Comparison of ENCODE assay signal across 11 cellular contexts in the genomic region with DNA sequence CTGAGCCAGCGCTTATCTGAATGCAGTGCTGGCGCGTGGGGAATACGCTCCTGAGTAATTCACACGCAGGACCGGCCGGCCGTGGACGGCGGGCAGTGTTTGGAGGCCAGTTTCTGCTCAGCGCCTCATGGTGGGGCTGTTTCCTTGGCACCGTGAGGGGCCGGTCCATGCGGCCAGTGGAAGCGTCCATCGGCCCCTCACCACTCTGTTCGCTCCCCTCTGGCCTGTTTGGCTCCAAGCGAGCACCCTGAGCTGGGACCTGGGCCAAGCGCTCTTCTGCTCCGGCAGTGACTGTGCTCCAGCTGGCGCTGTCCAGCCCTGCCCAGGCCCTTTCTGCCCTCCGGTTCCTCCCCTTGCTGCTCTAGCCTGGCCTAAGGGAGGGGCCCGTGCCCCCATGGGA. TPM values are rescaled to one million over a fixed set of nuclear protein-coding genes. Genes with fewer than 3 reads are reported as not detected.
DNase-seq lines count a peak whose midpoint lies in the region; ATAC-seq, FAIRE-seq and TF ChIP-seq lines count a peak whose summit lies in the region.
"Had no signal": no experiment of that assay in that cellular context is flagged by ENCODE, and none has a peak within 500 bp of the region (broad histone marks: within the 10 kb centered on the region; RNA-seq: fewer than 3 reads in every experiment).

No MANE protein-coding gene starts in this region.

- no TSS peak for BruUV-seq in IMR-90 (replicated peaks; lab: Mats Ljungman, UMichigan)

- no peaks in the 10 kb centered on the region for H3K36me3 Mint-ChIP-seq in astrocyte (ENCODE audit: low read depth, unreplicated experiment)
- H3K36me3 Mint-ChIP-seq: natural killer cell had no signal

- no peaks in the 10 kb centered on the region for H4K20me1 ChIP-seq in IMR-90 (ENCODE audit: insufficient read depth, low read length)
- peaks cover 5% of the 10 kb centered on the region for H4K20me1 ChIP-seq in astrocyte (ENCODE audit: insufficient read depth, low read length)

- no peak overlapping the region for H2BK5ac ChIP-seq in IMR-90 (ENCODE audit: low read depth, low read length, poor library complexity, severe bottlenecking)

- H3K9me3 ChIP-seq in IMR-90 (ENCODE audit: control insufficient read depth, insufficient read depth, low read length) (no peaks in the 10 kb centered on the region), astrocyte (ENCODE audit: insufficient read depth, low read depth, low read length) (no peaks in the 10 kb centered on the region), tibial artery (no peaks in the 10 kb centered on the region)

- FAIRE-seq in astrocyte (lab: Jason Lieb, UNC): no peak

- H2BK20ac ChIP-seq in IMR-90 (ENCODE audit: low read depth, low read length): no peak overlapping the region

- no peaks in the 10 kb centered on the region for H3K9me3 Mint-ChIP-seq in astrocyte (ENCODE audit: unreplicated experiment)
- H3K9me3 Mint-ChIP-seq: activated T-cell treated with anti-CD3 and anti-CD28 coated beads, Interleukin-2, amount 50 U/mL, for 24 hours; natural killer cell had no signal

- H2AK9ac ChIP-seq in IMR-90 (replicated peaks; ENCODE audit: low read depth, low read length, poor library complexity): no peak overlapping the region

- TF ChIP-seq RAD21 in IMR-90 (IDR thresholded peaks at IDR 0.05; ENCODE audit: low read length): peak; percentile 67

- in situ Hi-C loops in IMR-90 (cut with MboI; ENCODE audit: low sequenced_read_pairs): no loop called here

- H3K4me1 ChIP-seq in IMR-90 (ENCODE audit: control insufficient read depth, insufficient read depth, low read length) (no peaks in the 10 kb centered on the region), astrocyte (ENCODE audit: insufficient read depth, low read length) (peaks cover 4% of the 10 kb centered on the region), tibial artery (peaks cover 0 to 6% (median 0%) of the 10 kb centered on the region in 4 donors)

- H4K91ac ChIP-seq in IMR-90 (ENCODE audit: insufficient read depth, low read depth, low read length): no peak overlapping the region

- H3K27ac Mint-ChIP-seq in astrocyte (ENCODE audit: unreplicated experiment): no peak overlapping the region
- H3K27ac Mint-ChIP-seq: activated T-cell treated with anti-CD3 and anti-CD28 coated beads, Interleukin-2, amount 50 U/mL, for 24 hours; natural killer cell had no signal

- H3K79me1 ChIP-seq in IMR-90 (ENCODE audit: low read depth in 1 of 2, low read length in 2 of 2): no peaks in the 10 kb centered on the region

- POLR2A ChIA-PET in IMR-90 (lab: Charles Lee; ENCODE audit: unreplicated experiment): no interaction called here

- CTCF ChIA-PET in IMR-90 (lab: Yijun Ruan, JAX): interaction anchor here (0.9 kb wide), 1 partner anchor 46 kb away, joined by 3 read pairs; no protein-coding TSS in a partner anchor

- TF ChIP-seq CTCF in IMR-90 (conservative IDR thresholded peaks at IDR 0.05; ENCODE audit: low read depth, low read length) (peak; percentile 48), astrocyte (IDR thresholded peaks at IDR 0.05; ENCODE audit: insufficient read depth, low read depth, low read length) (peak; percentile 8), tibial artery (IDR thresholded peaks at IDR 0.05) (peak in 1 of 2 experiments; percentile 8)

- H2BK15ac ChIP-seq in IMR-90 (ENCODE audit: low read depth, low read length): no peak overlapping the region

- H3K27ac ChIP-seq in IMR-90 (ENCODE audit: insufficient read depth, low read length) (no peak overlapping the region), astrocyte (ENCODE audit: low read depth, low read length) (no peak overlapping the region), tibial artery (no peak overlapping the region)

- H2AK5ac ChIP-seq in IMR-90 (ENCODE audit: low read depth, low read length): no peak overlapping the region

- H3K4me2 ChIP-seq in IMR-90 (ENCODE audit: low read depth, low read length): no peak overlapping the region
- H3K4me2 ChIP-seq in astrocyte (ENCODE audit: low read length): no peak overlapping the region

- DNase-seq in IMR-90 (peak; percentile 73), astrocyte (ENCODE audit: low read depth) (peak; percentile 12), left ventricle myocardium superior (peak; percentile 81), sciatic nerve (ENCODE audit: low spot score) (no peak), tibial artery (no peak)
- DNase-seq in activated CD4-positive, alpha-beta T cell treated with anti-CD3 and anti-CD28 coated beads for 4 hours: no peak
- DNase-seq: activated T-cell treated with anti-CD3 and anti-CD28 coated beads, Interleukin-2, amount 50 U/mL, for 24 hours; natural killer cell; NCI-H187 had no signal

- dilution Hi-C loops in IMR-90 (cut with HindIII; ENCODE audit: low sequenced_read_pairs, unreplicated experiment): no loop called here

- no peak overlapping the region for H3K4me3 Mint-ChIP-seq in astrocyte (ENCODE audit: unreplicated experiment)
- H3K4me3 Mint-ChIP-seq: activated T-cell treated with anti-CD3 and anti-CD28 coated beads, Interleukin-2, amount 50 U/mL, for 24 hours; natural killer cell had no signal

- no peak overlapping the region for H3K4ac ChIP-seq in IMR-90 (ENCODE audit: low read depth, low read length)

- H2AFZ ChIP-seq in IMR-90 (replicated peaks; ENCODE audit: low read length, poor library complexity) (peak overlapping the region; percentile 26), astrocyte (ENCODE audit: low read depth, low read length) (no peak overlapping the region)

- no peaks in the 10 kb centered on the region for H3K79me2 ChIP-seq in astrocyte (ENCODE audit: insufficient read depth, low read length)

- H3K4me1 Mint-ChIP-seq in astrocyte (ENCODE audit: low read depth, unreplicated experiment): no peaks in the 10 kb centered on the region

- H3K36me3 ChIP-seq in IMR-90 (ENCODE audit: control insufficient read depth, insufficient read depth, low read length): no peaks in the 10 kb centered on the region
- H3K36me3 ChIP-seq in astrocyte (ENCODE audit: insufficient read depth, low read length): no peaks in the 10 kb centered on the region
- H3K36me3 ChIP-seq in tibial artery: no peaks in the 10 kb centered on the region

- no peak overlapping the region for H3K9ac ChIP-seq in IMR-90 (ENCODE audit: low read depth, low read length)
- H3K9ac ChIP-seq in astrocyte (ENCODE audit: low read length): no peak overlapping the region

- H3K14ac ChIP-seq in IMR-90 (replicated peaks; ENCODE audit: low read depth, low read length): no peak overlapping the region

- no peaks in the 10 kb centered on the region for H3K9me1 ChIP-seq in IMR-90 (ENCODE audit: insufficient read depth, low read length)

- H3K4me3 ChIP-seq in IMR-90 (ENCODE audit: insufficient read depth, low read depth, low read length) (no peak overlapping the region), astrocyte (ENCODE audit: insufficient read depth, low read depth, low read length) (no peak overlapping the region), tibial artery (no peak overlapping the region)

- WGBS in IMR-90 (ENCODE audit: extremely low coverage in 2 of 2, insufficient read length in 1 of 2), 2 experiments: 9% methylated on average over 21 of the region's 23 CpGs; no CpG with 5 or more reads in 1 of the 2 experiments

- no peak for TF ChIP-seq POLR2A in IMR-90 (IDR thresholded peaks at IDR 0.05; ENCODE audit: low read depth, low read length)

- peaks cover 26% of the 10 kb centered on the region for H3K27me3 ChIP-seq in IMR-90 (ENCODE audit: control insufficient read depth, insufficient read depth, low read length)
- no peaks in the 10 kb centered on the region for H3K27me3 ChIP-seq in astrocyte (ENCODE audit: insufficient read depth, low read length)
- H3K27me3 ChIP-seq in tibial artery: peaks cover 0 to 94% of the 10 kb centered on the region in 2 donors

- no peak overlapping the region for H3K18ac ChIP-seq in IMR-90 (ENCODE audit: low read depth, low read length)

- intact Hi-C loops in IMR-90 (cut with micrococcal nuclease) (loop anchor here (1.0 kb wide), 1 partner anchor 87 kb away; no protein-coding TSS in a partner anchor), left ventricle myocardium superior (cut with micrococcal nuclease) (no loop called here), sciatic nerve (cut with DNase I) (no loop called here), tibial artery (cut with DNase I; ENCODE audit: low total_unique reads) (no loop called here)

- no peak overlapping the region for H3K23ac ChIP-seq in IMR-90 (ENCODE audit: low read depth, low read length)

- ATAC-seq in IMR-90 (ENCODE audit: low read depth): peak; percentile 88
- ATAC-seq in left ventricle myocardium superior: peak; percentile 89
- ATAC-seq in sciatic nerve: peak; percentile 44
- ATAC-seq in HG02759 (IDR thresholded peaks at IDR 0.05; ENCODE audit: unreplicated experiment): no peak
- ATAC-seq in GM21786 (IDR thresholded peaks at IDR 0.05; ENCODE audit: unreplicated experiment): no peak
- ATAC-seq: natural killer cell had no signal

- peaks cover 20% of the 10 kb centered on the region for H3K27me3 Mint-ChIP-seq in astrocyte (ENCODE audit: low read depth, unreplicated experiment)

- H4K8ac ChIP-seq in IMR-90 (ENCODE audit: low read depth in 2 of 2, low read length in 2 of 2): no peak overlapping the region

- no peak overlapping the region for H3K56ac ChIP-seq in IMR-90 (ENCODE audit: extremely low read depth, insufficient read depth, low read length)

- H2BK120ac ChIP-seq in IMR-90 (ENCODE audit: low read depth, low read length): no peak overlapping the region

- no peak overlapping the region for H4K5ac ChIP-seq in IMR-90 (ENCODE audit: low read depth, low read length)

TF ChIP-seq in IMR-90, 13 proteins besides CTCF, POLR2A, EP300 and RAD21 (continues in another document):
- no peak for TF ChIP-seq FOS (IDR thresholded peaks at IDR 0.05; ENCODE audit: low read depth, low read length)
- TF ChIP-seq CEBPB (IDR thresholded peaks at IDR 0.05; ENCODE audit: low read depth, low read length): no peak
- no peak for TF ChIP-seq MAFK (IDR thresholded peaks at IDR 0.05; ENCODE audit: low read depth, low read length)

RNA-seq across cellular contexts. Expression of gene PLCH2, which starts 16.3 kb away (rescaled TPM):
- 0.18 and 0.28 TPM in 2 replicates for total RNA-seq in IMR-90 (2012; rRNA removed)
- 1.9 and 2.4 TPM in 2 replicates for polyA plus RNA-seq in IMR-90 (2012; rRNA removed)
- polyA plus RNA-seq in IMR-90 (2012; cell fraction: cytosol; rRNA removed): 1.4 and 2.4 TPM in 2 replicates
- polyA plus RNA-seq in IMR-90 (2012; cell fraction: nucleus; rRNA removed; ENCODE audit: low replicate concordance): 7.8 and 21.5 TPM in 2 replicates
- total RNA-seq in astrocyte: 2.0 and 2.2 TPM in 2 replicates
- total RNA-seq in left ventricle myocardium superior: 0.25 TPM
- 1.1 TPM for total RNA-seq in sciatic nerve

RNA-seq across cellular contexts. Expression of gene PEX10, which starts 47.4 kb away (rescaled TPM):
- total RNA-seq in IMR-90 (2012; rRNA removed): 18.9 and 19.7 TPM in 2 replicates
- polyA plus RNA-seq in IMR-90 (2012; rRNA removed): 16.9 and 19.4 TPM in 2 replicates
- polyA plus RNA-seq in IMR-90 (2012; cell fraction: cytosol; rRNA removed): 16.4 and 25.8 TPM in 2 replicates
- 21.3 and 37.5 TPM in 2 replicates for polyA plus RNA-seq in IMR-90 (2012; cell fraction: nucleus; rRNA removed; ENCODE audit: low replicate concordance)
- total RNA-seq in astrocyte: 16.6 and 18.6 TPM in 2 replicates
- total RNA-seq in left ventricle myocardium superior: 13.7 TPM
- 18.1 TPM for total RNA-seq in sciatic nerve

Comparison
In these comparisons a context has a peak if more than half of its experiments do, and no peak if none do; other contexts are left out.
1. ATAC-seq: peak in IMR-90 (single experiment), left ventricle myocardium superior (single experiment) and sciatic nerve (single experiment); none in HG02759 (single experiment) and GM21786 (single experiment).
2. DNase-seq: peak in IMR-90 (single experiment), astrocyte (single experiment) and left ventricle myocardium superior (single experiment); none in sciatic nerve (single experiment), activated CD4-positive, alpha-beta T cell treated with anti-CD3 and anti-CD28 coated beads for 4 hours (0 of 2) and tibial artery (0 of 2).